ENCODE assay signal across 18 cellular contexts in the genomic region with DNA sequence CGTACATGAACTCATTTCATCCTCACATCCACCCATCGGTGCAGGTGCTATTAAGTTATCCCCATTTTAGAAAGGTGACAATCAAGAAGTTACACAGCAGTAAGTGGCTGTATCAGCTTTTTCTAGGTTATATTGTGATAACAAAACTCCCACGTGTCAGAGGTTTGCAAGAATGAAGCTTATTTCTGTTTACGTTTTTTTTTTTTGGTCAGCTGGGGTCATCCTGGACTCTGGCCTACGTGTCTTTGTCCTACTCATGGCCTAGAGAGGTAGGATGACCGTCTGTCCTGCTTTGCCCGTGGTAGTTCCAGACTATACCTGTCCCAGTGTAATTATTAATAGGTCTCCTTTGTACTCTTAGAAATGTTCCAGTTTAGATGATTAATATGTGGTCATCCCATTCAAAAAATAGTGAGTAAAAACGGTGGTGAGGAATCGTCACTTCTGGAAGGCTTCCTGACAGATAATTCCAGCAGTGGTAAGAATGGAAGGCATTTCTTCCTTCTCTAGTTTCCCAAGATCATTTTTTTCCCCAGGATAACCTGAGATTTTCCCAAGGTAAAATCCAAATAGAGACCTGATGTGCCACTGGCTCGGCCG.
DNase-seq lines count a peak whose midpoint lies in the region; FAIRE-seq and TF ChIP-seq lines count a peak whose summit lies in the region.
"Had no signal": no experiment of that assay in that cellular context is flagged by ENCODE, and none has a peak within 500 bp of the region (broad histone marks: within the 10 kb centered on the region; RNA-seq: fewer than 3 reads in every experiment).

No MANE protein-coding gene starts in this region.

- H3K9ac ChIP-seq in endothelial cell of umbilical vein (replicated peaks; ENCODE audit: extremely low read depth, insufficient read depth, low read length) (no peak overlapping the region), liver (ENCODE audit: low read depth in 1 of 2, low read length in 2 of 2) (no peak overlapping the region)
- H3K9ac ChIP-seq: BLaER1 had no signal

- intact Hi-C loops in endothelial cell of umbilical vein (cut with micrococcal nuclease), result loop anchor here (1.0 to 5.0 kb wide), 6 partner anchors 255 to 1477 kb away; a partner anchor contains a TSS
- intact Hi-C loops in posterior cingulate gyrus (cut with DNase I), result no loop called here
- intact Hi-C loops in ovary (cut with DNase I), result no loop called here
- intact Hi-C loops in head of caudate nucleus (cut with DNase I), result no loop called here

- no peak overlapping the region for H2AFZ ChIP-seq in ACC112 (ENCODE audit: low read length, unreplicated experiment)
- H2AFZ ChIP-seq in endothelial cell of umbilical vein (ENCODE audit: low read depth, low read length), result no peak overlapping the region
- H2AFZ ChIP-seq: GM23338 had no signal

- H3K4me1 ChIP-seq in ACC112 (ENCODE audit: control insufficient read depth, insufficient read depth, low read length, unreplicated experiment) (peaks cover 35% of the 10 kb centered on the region), endothelial cell of umbilical vein (ENCODE audit: control insufficient read depth, extremely low read depth, insufficient read depth, low read length) (peaks cover 23% of the 10 kb centered on the region), liver (ENCODE audit: control insufficient read depth in 4 of 4, insufficient read depth in 4 of 4, low read length in 3 of 4) (peaks cover 0 to 2% (median under 1%) of the 10 kb centered on the region in 4 donors), ovary (ENCODE audit: insufficient read depth) (peaks cover 4% of the 10 kb centered on the region)
- H3K4me1 ChIP-seq: BLaER1 had no signal

- no peak for TF ChIP-seq RAD21 in liver (IDR thresholded peaks at IDR 0.05)

- TF ChIP-seq EP300 in ovary (IDR thresholded peaks at IDR 0.05), result no peak

- dilution Hi-C loops in endothelial cell of umbilical vein (cut with MboI; ENCODE audit: extremely low pct_ligation_motif_present, low sequenced_read_pairs), result no loop called here

- H4K20me1 ChIP-seq in endothelial cell of umbilical vein (replicated peaks; ENCODE audit: control insufficient read depth, extremely low read depth, insufficient read depth, low read length), result no peaks in the 10 kb centered on the region
- H4K20me1 ChIP-seq: BLaER1 had no signal

- H3K4me3 ChIP-seq in ACC112 (ENCODE audit: low read depth, low read length) (no peak overlapping the region), endothelial cell of umbilical vein (replicated peaks in 1 of 3; ENCODE audit: insufficient read depth in 1 of 3, low read depth in 1 of 3, low read length in 3 of 3) (no peak overlapping the region), liver (ENCODE audit: low read depth in 1 of 3, low read length in 3 of 3) (no peak overlapping the region), ovary (no peak overlapping the region)
- H3K4me3 ChIP-seq: BLaER1, GM23338, K562 had no signal

- CTCF ChIA-PET in endothelial cell of umbilical vein (lab: Charles Lee), result interaction anchor here (1.2 to 2.2 kb wide), 4 partner anchors 11 to 119 kb away, joined by 5 to 15 read pairs (median 9); no protein-coding TSS in a partner anchor

- TF ChIP-seq CTCF in endothelial cell of umbilical vein (IDR thresholded peaks at IDR 0.05; ENCODE audit: extremely low read depth in 1 of 2, insufficient read depth in 1 of 2, low read depth in 1 of 2, low read length in 2 of 2), result no peak
- TF ChIP-seq CTCF in liver (IDR thresholded peaks at IDR 0.05; ENCODE audit: low read depth, low read length, missing input control), result no peak
- TF ChIP-seq CTCF in ovary (IDR thresholded peaks at IDR 0.05), result no peak

- H3K9me3 ChIP-seq in endothelial cell of umbilical vein (replicated peaks; ENCODE audit: control insufficient read depth, insufficient read depth, low read length), result no peaks in the 10 kb centered on the region
- no peaks in the 10 kb centered on the region for H3K9me3 ChIP-seq in liver (ENCODE audit: control insufficient read depth in 4 of 4, low read length in 3 of 4)
- H3K9me3 ChIP-seq in ovary, result no peaks in the 10 kb centered on the region
- H3K9me3 ChIP-seq: BLaER1 had no signal

- POLR2A ChIA-PET in endothelial cell of umbilical vein (lab: Charles Lee), result interaction anchor here (1.3 kb wide), 1 partner anchor 63 kb away, joined by 6 read pairs; no protein-coding TSS in a partner anchor

- no peaks in the 10 kb centered on the region; the same call in 1 of the 2 replicates for H3K36me3 ChIP-seq in ACC112 (ENCODE audit: insufficient read depth, low read length)
- H3K36me3 ChIP-seq in endothelial cell of umbilical vein (ENCODE audit: control insufficient read depth in 2 of 2, extremely low read depth in 1 of 2, insufficient read depth in 2 of 2, low read length in 2 of 2), result no peaks in the 10 kb centered on the region
- peaks cover 0 to 2% (median 0%) of the 10 kb centered on the region in 4 donors for H3K36me3 ChIP-seq in liver (ENCODE audit: control insufficient read depth in 4 of 4, insufficient read depth in 3 of 4, low read depth in 1 of 4, low read length in 3 of 4)
- H3K36me3 ChIP-seq in ovary, result no peaks in the 10 kb centered on the region

- H3K27ac ChIP-seq in ACC112 (ENCODE audit: low read depth, low read length) (peak overlapping the region; percentile 95), endothelial cell of umbilical vein (ENCODE audit: insufficient read depth, low read depth, low read length) (peak overlapping the region; percentile 96), liver (ENCODE audit: low read depth in 1 of 2, low read length in 2 of 2) (no peak overlapping the region), ovary (no peak overlapping the region)
- H3K27ac ChIP-seq: BLaER1 had no signal

- FAIRE-seq in RCC 7860 (lab: Jason Lieb, UNC), result no peak
- FAIRE-seq in endothelial cell of umbilical vein (lab: Jason Lieb, UNC), result no peak
- FAIRE-seq: GM12891, K562 had no signal

- no peaks in the 10 kb centered on the region for H3K27me3 ChIP-seq in ACC112 (ENCODE audit: insufficient read depth, low read length)
- no peaks in the 10 kb centered on the region for H3K27me3 ChIP-seq in endothelial cell of umbilical vein (ENCODE audit: control insufficient read depth in 2 of 2, insufficient read depth in 2 of 2, low read length in 2 of 2)
- H3K27me3 ChIP-seq in liver (ENCODE audit: control insufficient read depth in 4 of 4, insufficient read depth in 4 of 4, low read length in 3 of 4), result no peaks in the 10 kb centered on the region
- H3K27me3 ChIP-seq in ovary, result no peaks in the 10 kb centered on the region
- H3K27me3 ChIP-seq: BLaER1 had no signal

- no peak overlapping the region for H3K4me2 ChIP-seq in endothelial cell of umbilical vein (ENCODE audit: insufficient read depth, low read length)
- H3K4me2 ChIP-seq: BLaER1, GM23338 had no signal

- WGBS in liver, result 72% methylated on average over 11 of the region's 11 CpGs
- WGBS in ovary, 3 donors, result 85 to 91% (median 90%) methylated on average over 11 of the region's 11 CpGs

- TF ChIP-seq POLR2A in endothelial cell of umbilical vein (IDR thresholded peaks at IDR 0.05; ENCODE audit: low read depth, low read length) (no peak), ovary (IDR thresholded peaks at IDR 0.05) (no peak)

- DNase-seq in RCC 7860 (ENCODE audit: low spot score) (peak; percentile 55), endothelial cell of umbilical vein (ENCODE audit: low read depth, low spot score) (no peak), NCI-H510A treated with DMSO at 0.1 percent for 48 hours (lab: John Stamatoyannopoulos, UW) (no peak), posterior cingulate gyrus (no peak), ovary (no peak), head of caudate nucleus (no peak)
- DNase-seq: CD4-positive, alpha-beta memory T cell; NCI-H1092 treated with DMSO at 0.1 percent for 48 hours; NCI-H1694; NCI-H2081 treated with DMSO at 0.1 percent for 48 hours; NCI-H446 treated with DMSO at 0.1 percent for 48 hours; SHP77 treated with DMSO at 0.1 percent for 48 hours had no signal

- no peaks in the 10 kb centered on the region for H3K79me2 ChIP-seq in ACC112 (ENCODE audit: control insufficient read depth, insufficient read depth, low read length, unreplicated experiment)
- no peaks in the 10 kb centered on the region for H3K79me2 ChIP-seq in endothelial cell of umbilical vein (ENCODE audit: control insufficient read depth, insufficient read depth, low read length)

- no TSS peak for BruUV-seq in endothelial cell of umbilical vein (replicated peaks; lab: Mats Ljungman, UMichigan)

- no peaks in the 10 kb centered on the region for H3K9me1 ChIP-seq in endothelial cell of umbilical vein (replicated peaks; ENCODE audit: control insufficient read depth, extremely low read depth, insufficient read depth, low read length)

TF ChIP-seq in endothelial cell of umbilical vein, 7 proteins besides CTCF, POLR2A, EP300 and RAD21 (continues in another document):
- TF ChIP-seq, protein P1, sequence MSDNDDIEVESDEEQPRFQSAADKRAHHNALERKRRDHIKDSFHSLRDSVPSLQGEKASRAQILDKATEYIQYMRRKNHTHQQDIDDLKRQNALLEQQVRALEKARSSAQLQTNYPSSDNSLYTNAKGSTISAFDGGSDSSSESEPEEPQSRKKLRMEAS (IDR thresholded peaks at IDR 0.05; ENCODE audit: insufficient read depth, insufficient read length), result no peak
- TF ChIP-seq FOS (IDR thresholded peaks at IDR 0.05; ENCODE audit: borderline replicate concordance, insufficient read depth, low read length) (no peak), JUN (IDR thresholded peaks at IDR 0.05; ENCODE audit: borderline replicate concordance, insufficient read depth, insufficient read length, low read depth) (no peak), MYC (IDR thresholded peaks at IDR 0.05; ENCODE audit: low read depth, low read length) (no peak), GATA2 (IDR thresholded peaks at IDR 0.05; ENCODE audit: insufficient read depth, insufficient read length, low read depth, low read length) (no peak), POLR2AphosphoS5 (IDR thresholded peaks at IDR 0.05; ENCODE audit: insufficient read depth, low read depth, low read length) (no peak)

TF ChIP-seq in liver, 16 proteins besides CTCF, POLR2A, EP300 and RAD21 (continues in another document):
- peak in 1 of 2 donors; percentile 62 for TF ChIP-seq HNF4A (conservative IDR thresholded peaks at IDR 0.05)
- peak; percentile 55 for TF ChIP-seq SP1 (IDR thresholded peaks at IDR 0.05)
- TF ChIP-seq, protein P2, sequence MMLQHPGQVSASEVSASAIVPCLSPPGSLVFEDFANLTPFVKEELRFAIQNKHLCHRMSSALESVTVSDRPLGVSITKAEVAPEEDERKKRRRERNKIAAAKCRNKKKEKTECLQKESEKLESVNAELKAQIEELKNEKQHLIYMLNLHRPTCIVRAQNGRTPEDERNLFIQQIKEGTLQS (IDR thresholded peaks at IDR 0.05), result no peak

Comparison
In these comparisons a context has a peak if more than half of its experiments do, and no peak if none do; other contexts are left out.
1. H3K27ac ChIP-seq: peak in ACC112 (single experiment) and endothelial cell of umbilical vein (single experiment); none in liver (0 of 2) and ovary (0 of 2).